8 cellular contexts compared by ENCODE assay signal in the genomic region with DNA sequence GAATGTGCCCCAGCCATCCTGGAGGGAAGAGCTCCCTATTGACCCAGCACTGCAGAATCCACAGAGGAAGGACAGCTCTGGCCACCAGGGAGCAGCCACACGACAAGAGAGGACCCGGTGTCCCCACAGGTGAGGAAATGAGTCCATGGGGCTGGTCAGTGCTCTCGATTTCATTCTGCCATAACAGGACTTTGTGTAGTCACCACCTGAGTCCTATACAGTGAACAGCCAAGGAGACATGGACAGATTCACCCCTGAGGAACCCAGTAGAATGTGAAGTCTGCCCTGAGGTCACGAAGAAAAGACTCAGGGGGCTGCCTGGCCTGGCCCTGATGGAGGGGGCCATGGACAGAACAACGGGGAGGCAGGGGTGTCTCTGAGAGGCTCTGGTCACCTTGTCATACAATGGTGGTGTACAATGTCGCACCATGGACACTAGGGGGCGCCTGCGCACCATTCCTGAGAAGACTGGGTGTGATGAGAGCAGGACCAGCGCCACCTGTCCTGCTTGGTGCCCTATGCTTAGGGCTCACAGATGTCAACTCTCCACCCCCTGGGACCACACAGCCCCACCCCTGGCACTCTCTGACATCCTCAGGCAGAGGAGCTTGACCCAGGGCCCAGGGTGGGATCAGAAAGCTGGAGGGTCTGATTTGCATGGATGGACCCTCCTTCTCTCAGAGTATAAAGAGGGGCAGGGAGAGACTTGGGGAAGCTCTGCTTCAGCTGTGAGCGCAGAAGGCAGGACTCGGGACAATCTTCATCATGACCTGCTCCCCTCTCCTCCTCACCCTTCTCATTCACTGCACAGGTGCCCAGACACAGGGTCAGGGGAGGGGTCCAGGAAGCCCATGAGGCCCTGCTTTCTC.
DNase-seq lines count a peak whose midpoint lies in the region; ATAC-seq and TF ChIP-seq lines count a peak whose summit lies in the region.
"Not testable (repeated sequence)": the region's sequence is repeated elsewhere in the genome, so short reads cannot be mapped to it uniquely, and the experiment has no call there.

No MANE protein-coding gene starts in this region.

- not testable (repeated sequence) for H2BK12ac ChIP-seq in neuronal stem cell (ENCODE audit: low read length)

- H3K4me3 ChIP-seq in DND-41 (ENCODE audit: low read depth in 1 of 2, low read length in 2 of 2); HCT116 (replicated peaks in 1 of 2; ENCODE audit: low read depth in 1 of 2, low read length in 2 of 2); SK-N-SH (ENCODE audit: low read depth in 2 of 2, low read length in 1 of 2); fibroblast of villous mesenchyme (ENCODE audit: low read depth, low read length); neuronal stem cell (ENCODE audit: low read length in 2 of 2): not testable (repeated sequence)

- peak; percentile 53 for TF ChIP-seq RAD21 in HCT116 (IDR thresholded peaks at IDR 0.05; ENCODE audit: low read depth)
- peak; percentile 49 for TF ChIP-seq RAD21 in SK-N-SH (IDR thresholded peaks at IDR 0.05; ENCODE audit: low read length)

- not testable (repeated sequence) for H3K9me2 ChIP-seq in HCT116 (ENCODE audit: insufficient read depth); SK-N-SH

- H3K36me3 ChIP-seq in DND-41 (ENCODE audit: insufficient read depth, low read length) (peaks cover 34% of the 10 kb centered on the region), SK-N-SH (replicated peaks in 1 of 2; ENCODE audit: control insufficient read depth in 1 of 2, insufficient read depth in 2 of 2, low read length in 1 of 2) (peaks cover 0 to 19% of the 10 kb centered on the region in 2 experiments), neuronal stem cell (replicated peaks in 1 of 2; ENCODE audit: control insufficient read depth in 2 of 2, insufficient read depth in 2 of 2, low read length in 2 of 2) (peaks cover 14 to 41% of the 10 kb centered on the region in 2 donors)
- H3K36me3 ChIP-seq in HCT116 (ENCODE audit: control insufficient read depth in 1 of 2, insufficient read depth in 2 of 2, low read length in 2 of 2), result not testable (repeated sequence)

- H2AK5ac ChIP-seq in neuronal stem cell (ENCODE audit: low read depth, low read length), result not testable (repeated sequence)

- not testable (repeated sequence) for H4K91ac ChIP-seq in neuronal stem cell (ENCODE audit: low read depth, low read length, poor library complexity)

- POLR2A ChIA-PET in HCT116 (lab: Charles Lee); SK-N-SH (lab: Yijun Ruan, JAX): not testable (repeated sequence)

- not testable (repeated sequence) for H3K18ac ChIP-seq in neuronal stem cell (ENCODE audit: low read length)

- H2AFZ ChIP-seq in DND-41 (ENCODE audit: low read depth, low read length); HCT116 (ENCODE audit: low read depth, low read length, poor library complexity, severe bottlenecking); SK-N-SH (ENCODE audit: low read depth); neuronal stem cell (ENCODE audit: low read length): not testable (repeated sequence)

- H2BK5ac ChIP-seq in neuronal stem cell (ENCODE audit: low read length), result not testable (repeated sequence)

- not testable (repeated sequence) for H3K27me3 ChIP-seq in DND-41 (ENCODE audit: insufficient read depth, low read length, poor library complexity); HCT116 (ENCODE audit: insufficient read depth, low read length); SK-N-SH (ENCODE audit: insufficient read depth); neuronal stem cell (ENCODE audit: control insufficient read depth in 3 of 3, insufficient read depth in 3 of 3, low read depth in 1 of 3, low read length in 3 of 3)

- not testable (repeated sequence) for TF ChIP-seq EP300 in SK-N-SH (IDR thresholded peaks at IDR 0.05; ENCODE audit: borderline replicate concordance in 1 of 2, low read depth in 1 of 2, low read length in 1 of 2)

- ATAC-seq in DND-41 (ENCODE audit: insufficient read depth, low read depth) (peak; percentile 96), HCT116 (peak; percentile 99)
- ATAC-seq in stimulated activated naive CD8-positive, alpha-beta T cell treated with anti-CD3 and anti-CD28 coated beads, Interleukin-15, Interleukin-2, amounts not matched to agents 100 U/mL and 50 U/mL, for 24 hours, result peak; percentile 94

- not testable (repeated sequence) for H2BK15ac ChIP-seq in neuronal stem cell (ENCODE audit: low read length)

- DNase-seq in DND-41 (peak; percentile 79), HCT116 (ENCODE audit: low read depth, low spot score) (peak; percentile 54), NCI-H1092 (lab: John Stamatoyannopoulos, UW) (peak; percentile 61), SK-N-SH (peak; percentile 69), fibroblast of villous mesenchyme (ENCODE audit: low read depth) (peak; percentile 59), neuronal stem cell (ENCODE audit: low spot score) (peak; percentile 65)
- peak; percentile 89 for DNase-seq in activated effector memory CD4-positive, alpha-beta T cell treated with anti-CD3 and anti-CD28 coated beads, Interleukin-2, amount 50 U/mL, for 16 hours
- peak; percentile 78 for DNase-seq in stimulated activated naive CD8-positive, alpha-beta T cell treated with anti-CD3 and anti-CD28 coated beads, Interleukin-15, Interleukin-2, amounts not matched to agents 100 U/mL and 50 U/mL, for 24 hours

- H3K4me2 ChIP-seq in DND-41 (ENCODE audit: insufficient read depth, low read length); HCT116 (ENCODE audit: low read length); SK-N-SH; neuronal stem cell (ENCODE audit: insufficient read depth, low read length, poor library complexity, severe bottlenecking): not testable (repeated sequence)

- H3K9ac ChIP-seq in DND-41 (ENCODE audit: low read depth, low read length); HCT116 (ENCODE audit: low read length); SK-N-SH; neuronal stem cell (ENCODE audit: low read depth, low read length, poor library complexity): not testable (repeated sequence)

- H3K23ac ChIP-seq in neuronal stem cell (ENCODE audit: low read depth, low read length, poor library complexity), result not testable (repeated sequence)

- H3F3A ChIP-seq in SK-N-SH (replicated peaks; ENCODE audit: insufficient read depth), result not testable (repeated sequence)

- intact Hi-C loops in HCT116 (cut with micrococcal nuclease), result loop anchor here (5.0 kb wide), 1 partner anchor 115 kb away; no protein-coding TSS in a partner anchor

- not testable (repeated sequence) for H3K9me3 ChIP-seq in DND-41 (ENCODE audit: insufficient read depth, low read length, severe bottlenecking); HCT116 (ENCODE audit: control insufficient read depth in 1 of 2, insufficient read depth in 1 of 2, low read depth in 1 of 2, low read length in 2 of 2); SK-N-SH; neuronal stem cell (replicated peaks in 1 of 2; ENCODE audit: control insufficient read depth in 2 of 2, insufficient read depth in 1 of 2, low read depth in 1 of 2, low read length in 2 of 2)

- not testable (repeated sequence) for H2BK120ac ChIP-seq in neuronal stem cell (ENCODE audit: low read depth, low read length)

- H3K4ac ChIP-seq in neuronal stem cell (ENCODE audit: low read length), result not testable (repeated sequence)

- CTCF ChIA-PET in HCT116 (lab: Charles Lee), result interaction anchor here (1.0 to 1.6 kb wide), 3 partner anchors 21 to 115 kb away, joined by 3 to 5 read pairs (median 4); no protein-coding TSS in a partner anchor
- CTCF ChIA-PET in SK-N-SH (lab: Yijun Ruan, JAX), result interaction anchor here (0.6 to 1.9 kb wide), 15 partner anchors 9 to 246 kb away, joined by 3 to 7 read pairs (median 4); no protein-coding TSS in a partner anchor

- H3K4me1 ChIP-seq in DND-41 (ENCODE audit: insufficient read depth, low read length); HCT116 (ENCODE audit: control insufficient read depth in 1 of 2, insufficient read depth in 2 of 2, low read length in 2 of 2); SK-N-SH (ENCODE audit: control insufficient read depth in 1 of 2, insufficient read depth in 2 of 2, low read depth in 1 of 2, low read length in 1 of 2); neuronal stem cell (ENCODE audit: control insufficient read depth in 2 of 2, insufficient read depth in 1 of 2, low read depth in 1 of 2, low read length in 2 of 2): not testable (repeated sequence)

- not testable (repeated sequence) for H3K79me1 ChIP-seq in neuronal stem cell (ENCODE audit: low read depth, low read length)

- H3K14ac ChIP-seq in neuronal stem cell (ENCODE audit: low read length), result not testable (repeated sequence)

- TF ChIP-seq POLR2A in HCT116 (IDR thresholded peaks at IDR 0.05; ENCODE audit: borderline replicate concordance, extremely low read depth, insufficient read depth, insufficient read length), result not testable (repeated sequence)

- 15% methylated on average over 4 of the region's 11 CpGs for WGBS in SK-N-SH (ENCODE audit: low lambda C conversion rate)
- no CpG with 5 or more reads among the region's 11 CpGs for WGBS in neuronal stem cell (ENCODE audit: extremely low coverage in 2 of 2, insufficient read length in 2 of 2, insufficient replicate concordance in 1 of 2), 2 donors

- H4K20me1 ChIP-seq in DND-41 (ENCODE audit: insufficient read depth, low read length); HCT116 (ENCODE audit: insufficient read depth); SK-N-SH (ENCODE audit: insufficient read depth): not testable (repeated sequence)

- not testable (repeated sequence) for H3K79me2 ChIP-seq in DND-41 (ENCODE audit: insufficient read depth, low read length); HCT116 (ENCODE audit: insufficient read depth, low read length); SK-N-SH (ENCODE audit: insufficient read depth)

- RAD21 ChIA-PET in HCT116 (lab: Charles Lee; ENCODE audit: low non-redundant PET in 1 of 2, low total read pairs in 2 of 2, uncharacterized antibody in 2 of 2, unreplicated experiment in 2 of 2), result not testable (repeated sequence)

- not testable (repeated sequence) for H4K8ac ChIP-seq in neuronal stem cell (ENCODE audit: low read depth, low read length)

- BruUV-seq in HCT116 (replicated peaks; lab: Mats Ljungman, UMichigan), result not testable (repeated sequence)

- H3K27ac ChIP-seq in DND-41 (ENCODE audit: low read length); HCT116 (ENCODE audit: low read depth, low read length); SK-N-SH (ENCODE audit: low read depth in 2 of 2, low read length in 1 of 2); neuronal stem cell (replicated peaks; ENCODE audit: low read length): not testable (repeated sequence)

- peak; percentile 86 for TF ChIP-seq CTCF in DND-41 (IDR thresholded peaks at IDR 0.05; ENCODE audit: borderline replicate concordance, extremely low read depth, low read length, poor library complexity, severe bottlenecking)
- TF ChIP-seq CTCF in HCT116 (IDR thresholded peaks at IDR 0.05 in 2 of 3, conservative IDR thresholded peaks at IDR 0.05 in 1 of 3; ENCODE audit: borderline replicate concordance in 1 of 3, insufficient read depth in 1 of 3, low read depth in 2 of 3, low read length in 2 of 3), result peak; percentile 76 to 96 (median 87)
- TF ChIP-seq CTCF in SK-N-SH (IDR thresholded peaks at IDR 0.05), result peak; percentile 84
- peak; percentile 83 for TF ChIP-seq CTCF in fibroblast of villous mesenchyme (IDR thresholded peaks at IDR 0.05; ENCODE audit: insufficient read depth, low read depth, low read length)
